ENCODE assay signal across 12 cellular contexts in the genomic region with DNA sequence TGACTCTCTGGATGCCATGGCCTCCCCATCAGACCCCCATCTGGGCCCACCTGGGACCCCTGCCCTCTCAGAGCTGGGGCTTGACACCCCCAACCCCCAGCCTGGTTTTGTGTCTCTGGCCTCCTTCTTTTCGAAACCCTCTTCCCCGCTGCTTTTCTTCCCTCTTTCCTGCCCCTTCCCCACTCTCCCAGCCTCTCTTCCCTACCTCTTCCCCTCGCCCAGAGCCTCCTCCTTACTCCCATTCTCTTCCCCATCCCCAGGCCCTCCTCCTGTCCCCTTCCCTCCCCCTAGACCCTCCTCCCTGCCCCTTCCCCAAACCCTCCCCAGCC. TPM values are rescaled to one million over a fixed set of nuclear protein-coding genes. Genes with fewer than 3 reads are reported as not detected.
DNase-seq lines count a peak whose midpoint lies in the region; ATAC-seq and TF ChIP-seq lines count a peak whose summit lies in the region.
"Had no signal": no experiment of that assay in that cellular context is flagged by ENCODE, and none has a peak within 500 bp of the region (broad histone marks: within the 10 kb centered on the region; RNA-seq: fewer than 3 reads in every experiment).

No MANE protein-coding gene starts in this region.

- H3K4me3 ChIP-seq in HCT116 (replicated peaks in 1 of 2; ENCODE audit: low read depth in 1 of 2, low read length in 2 of 2), result no peak overlapping the region
- H3K4me3 ChIP-seq in lower lobe of right lung, result peak overlapping the region; percentile 64
- H3K4me3 ChIP-seq in ascending aorta, result no peak overlapping the region
- no peak overlapping the region for H3K4me3 ChIP-seq in aorta (ENCODE audit: low read length in 2 of 2)

- no peak overlapping the region for H3K27ac Mint-ChIP-seq in CD4-positive, alpha-beta T cell
- H3K27ac Mint-ChIP-seq in activated naive CD8-positive, alpha-beta T cell treated with anti-CD3 and anti-CD28 coated beads for 36 hours, result no peak overlapping the region
- H3K27ac Mint-ChIP-seq: activated naive CD4-positive, alpha-beta T cell treated with anti-CD3 and anti-CD28 coated beads, Interleukin-2, amount 50 U/mL, for 72 hours had no signal

- H3K27ac ChIP-seq in CD4-positive, alpha-beta T cell (ENCODE audit: low read depth, low read length), result no peak overlapping the region
- H3K27ac ChIP-seq in HCT116 (ENCODE audit: low read depth, low read length) (peak overlapping the region; percentile 68; the same call in 1 of the 2 replicates), lower lobe of right lung (no peak overlapping the region), ascending aorta (no peak overlapping the region), aorta (ENCODE audit: low read depth in 1 of 2, low read length in 2 of 2) (no peak overlapping the region)

- peaks cover 54% of the 10 kb centered on the region for H3K27me3 Mint-ChIP-seq in CD4-positive, alpha-beta T cell
- peaks cover 50% of the 10 kb centered on the region for H3K27me3 Mint-ChIP-seq in activated naive CD8-positive, alpha-beta T cell treated with anti-CD3 and anti-CD28 coated beads for 36 hours

- H3K9ac ChIP-seq in HCT116 (ENCODE audit: low read length), result no peak overlapping the region

- no peaks in the 10 kb centered on the region for H3K9me3 ChIP-seq in CD4-positive, alpha-beta T cell (ENCODE audit: control insufficient read depth, low read length)
- H3K9me3 ChIP-seq in HCT116 (ENCODE audit: control insufficient read depth in 1 of 2, insufficient read depth in 1 of 2, low read depth in 1 of 2, low read length in 2 of 2) (no peaks in the 10 kb centered on the region), lower lobe of right lung (no peaks in the 10 kb centered on the region), ascending aorta (no peaks in the 10 kb centered on the region), aorta (ENCODE audit: control insufficient read depth, low read length) (no peaks in the 10 kb centered on the region)

- H3K36me3 ChIP-seq in HCT116 (ENCODE audit: control insufficient read depth in 1 of 2, insufficient read depth in 2 of 2, low read length in 2 of 2) (peaks cover 8 to 18% of the 10 kb centered on the region in 2 experiments; a peak in 3 of 4 replicates), lower lobe of right lung (peaks cover 13% of the 10 kb centered on the region), ascending aorta (no peaks in the 10 kb centered on the region), aorta (ENCODE audit: control insufficient read depth in 1 of 2, insufficient read depth in 2 of 2, low read length in 1 of 2) (no peaks in the 10 kb centered on the region)

- no peak overlapping the region for H2AFZ ChIP-seq in HCT116 (ENCODE audit: low read depth, low read length, poor library complexity, severe bottlenecking)

- no peak for ATAC-seq in CD4-positive, alpha-beta T cell (ENCODE audit: poor library complexity)
- no peak for ATAC-seq in HCT116
- ATAC-seq in lower lobe of right lung, result no peak
- no peak for ATAC-seq in aorta (ENCODE audit: low FRiP score)
- ATAC-seq: activated naive CD4-positive, alpha-beta T cell treated with anti-CD3 and anti-CD28 coated beads, Interleukin-2, amount 50 U/mL, for 72 hours; Panc1 had no signal

- no peak for TF ChIP-seq CTCF in CD4-positive, alpha-beta T cell (IDR thresholded peaks at IDR 0.05)
- no peak for TF ChIP-seq CTCF in HCT116 (IDR thresholded peaks at IDR 0.05 in 2 of 3, conservative IDR thresholded peaks at IDR 0.05 in 1 of 3; ENCODE audit: borderline replicate concordance in 1 of 3, insufficient read depth in 1 of 3, low read depth in 2 of 3, low read length in 2 of 3)
- TF ChIP-seq CTCF in lower lobe of right lung (IDR thresholded peaks at IDR 0.05), result no peak
- no peak for TF ChIP-seq CTCF in ascending aorta (IDR thresholded peaks at IDR 0.05)

- H3K4me1 Mint-ChIP-seq in CD4-positive, alpha-beta T cell (ENCODE audit: low read depth), result peaks cover 55% of the 10 kb centered on the region
- H3K4me1 Mint-ChIP-seq in activated naive CD8-positive, alpha-beta T cell treated with anti-CD3 and anti-CD28 coated beads for 36 hours, result peaks cover 34% of the 10 kb centered on the region

- no peak for DNase-seq in CD4-positive, alpha-beta T cell
- DNase-seq in HCT116 (ENCODE audit: low read depth, low spot score) (no peak), lower lobe of right lung (no peak), ascending aorta (ENCODE audit: low spot score in 2 of 2) (no peak), aorta (no peak), cardiac septum (ENCODE audit: low spot score) (no peak), hepatic stellate cell (ENCODE audit: low spot score) (no peak)
- no peak for DNase-seq in activated naive CD8-positive, alpha-beta T cell treated with anti-CD3 and anti-CD28 coated beads for 36 hours
- DNase-seq: NCI-H2081 had no signal

- H3K9me2 ChIP-seq in HCT116 (ENCODE audit: insufficient read depth), result no peaks in the 10 kb centered on the region

- peaks cover 23% of the 10 kb centered on the region for H3K27me3 ChIP-seq in CD4-positive, alpha-beta T cell (ENCODE audit: control insufficient read depth, insufficient read depth, low read length)
- H3K27me3 ChIP-seq in HCT116 (ENCODE audit: insufficient read depth, low read length), result no peaks in the 10 kb centered on the region
- no peaks in the 10 kb centered on the region for H3K27me3 ChIP-seq in lower lobe of right lung (ENCODE audit: low read depth)
- H3K27me3 ChIP-seq in ascending aorta, result no peaks in the 10 kb centered on the region
- no peaks in the 10 kb centered on the region for H3K27me3 ChIP-seq in aorta (ENCODE audit: control insufficient read depth in 1 of 2, insufficient read depth in 2 of 2, low read length in 1 of 2)

- no TSS peak for BruUV-seq in HCT116 (replicated peaks; lab: Mats Ljungman, UMichigan)

- CTCF ChIA-PET in CD4-positive, alpha-beta T cell (lab: Charles Lee), result interaction anchor here (1.4 kb wide), 1 partner anchor 16 kb away, joined by 4 read pairs; no protein-coding TSS in a partner anchor
- CTCF ChIA-PET in HCT116 (lab: Charles Lee), result no interaction called here

- intact Hi-C loops in CD4-positive, alpha-beta T cell (cut with DNase I, micrococcal nuclease), result no loop called here
- intact Hi-C loops in HCT116 (cut with micrococcal nuclease) (no loop called here), lower lobe of right lung (cut with DNase I) (no loop called here), ascending aorta (cut with DNase I) (no loop called here), aorta (cut with DNase I) (no loop called here), cardiac septum (cut with DNase I) (no loop called here)

- no peak for TF ChIP-seq POLR2A in HCT116 (IDR thresholded peaks at IDR 0.05; ENCODE audit: borderline replicate concordance, extremely low read depth, insufficient read depth, insufficient read length)

- H3K4me3 Mint-ChIP-seq in CD4-positive, alpha-beta T cell, result peak overlapping the region; percentile 47
- peak overlapping the region; percentile 73 for H3K4me3 Mint-ChIP-seq in activated naive CD8-positive, alpha-beta T cell treated with anti-CD3 and anti-CD28 coated beads for 36 hours

- peak overlapping the region; percentile 97 for H3K4me2 ChIP-seq in HCT116 (ENCODE audit: low read length)

- TF ChIP-seq RAD21 in HCT116 (IDR thresholded peaks at IDR 0.05; ENCODE audit: low read depth), result no peak

- WGBS in aorta, 2 donors, result 13 to 26% methylated on average over 3 of the region's 3 CpGs

- H3K79me2 ChIP-seq in HCT116 (ENCODE audit: insufficient read depth, low read length), result peaks cover 27% of the 10 kb centered on the region

- no peaks in the 10 kb centered on the region for H4K20me1 ChIP-seq in HCT116 (ENCODE audit: insufficient read depth)

- POLR2A ChIA-PET in CD4-positive, alpha-beta T cell (lab: Charles Lee), result no interaction called here
- POLR2A ChIA-PET in HCT116 (lab: Charles Lee), result no interaction called here

- H3K36me3 Mint-ChIP-seq in CD4-positive, alpha-beta T cell (ENCODE audit: low read depth), result no peaks in the 10 kb centered on the region
- H3K36me3 Mint-ChIP-seq in activated naive CD8-positive, alpha-beta T cell treated with anti-CD3 and anti-CD28 coated beads for 36 hours, result peaks cover 7% of the 10 kb centered on the region

- RAD21 ChIA-PET in HCT116 (lab: Charles Lee; ENCODE audit: low non-redundant PET in 1 of 2, low total read pairs in 2 of 2, uncharacterized antibody in 2 of 2, unreplicated experiment in 2 of 2), result no interaction called here

- H3K4me1 ChIP-seq in HCT116 (ENCODE audit: control insufficient read depth in 1 of 2, insufficient read depth in 2 of 2, low read length in 2 of 2) (peaks cover 30 to 57% of the 10 kb centered on the region in 2 experiments), lower lobe of right lung (peaks cover 32% of the 10 kb centered on the region), ascending aorta (peaks cover 4 to 7% of the 10 kb centered on the region in 2 donors), aorta (ENCODE audit: control insufficient read depth in 1 of 2, insufficient read depth in 2 of 2, low read length in 2 of 2) (no peaks in the 10 kb centered on the region)

- no peaks in the 10 kb centered on the region for H3K9me3 Mint-ChIP-seq in CD4-positive, alpha-beta T cell
- no peaks in the 10 kb centered on the region for H3K9me3 Mint-ChIP-seq in activated naive CD8-positive, alpha-beta T cell treated with anti-CD3 and anti-CD28 coated beads for 36 hours

RNA-seq across cellular contexts. Expression of gene TNFSF9, which starts 2.1 kb away (rescaled TPM):
- 1 to 10 TPM; 1.5 to 1.8 TPM for total RNA-seq in CD4-positive, alpha-beta T cell
- total RNA-seq in HCT116 (2021; ENCODE audit: unreplicated experiment) (25.1 TPM), lower lobe of right lung (4.1 TPM), ascending aorta (not detected), aorta (1 to 10 TPM; 1.2 to 1.6 TPM), cardiac septum (not detected)
- 26.8 and 35.8 TPM in 2 replicates for polyA plus RNA-seq in HCT116 (2012)
- total RNA-seq in activated naive CD8-positive, alpha-beta T cell treated with anti-CD3 and anti-CD28 coated beads for 36 hours, result 1 to 10 TPM; 2.3 to 2.5 TPM
- not detected for polyA plus RNA-seq in aorta

RNA-seq across cellular contexts. Expression of gene TUBB4A, which starts 30.9 kb away (rescaled TPM):
- under 1 TPM; 0.53 to 0.88 TPM for total RNA-seq in CD4-positive, alpha-beta T cell
- total RNA-seq in HCT116 (2021; ENCODE audit: unreplicated experiment) (32.5 TPM), lower lobe of right lung (1.2 TPM), ascending aorta (0.75 TPM), aorta (under 1 TPM; 0.68 to 0.90 TPM), cardiac septum (0.40 TPM)
- polyA plus RNA-seq in HCT116 (2012), result 20.8 and 24.5 TPM in 2 replicates
- total RNA-seq in activated naive CD8-positive, alpha-beta T cell treated with anti-CD3 and anti-CD28 coated beads for 36 hours, result 1 to 10 TPM; 7.3 to 7.8 TPM
- polyA plus RNA-seq in aorta, result not detected
- total RNA-seq: endothelial cell of umbilical vein had no signal
- polyA plus RNA-seq: endothelial cell of umbilical vein had no signal

RNA-seq across cellular contexts. Expression of gene DENND1C, which starts 51.4 kb away (rescaled TPM):
- total RNA-seq in CD4-positive, alpha-beta T cell, result 100 to 1,000 TPM; 111 to 118 TPM
- 0.54 TPM for total RNA-seq in HCT116 (2021; ENCODE audit: unreplicated experiment)
- 18.3 and 22.6 TPM in 2 replicates for polyA plus RNA-seq in HCT116 (2012)
- 10 to 100 TPM; 62.4 to 63.2 TPM for total RNA-seq in activated naive CD8-positive, alpha-beta T cell treated with anti-CD3 and anti-CD28 coated beads for 36 hours
- total RNA-seq in lower lobe of right lung, result 15.1 TPM
- 24.4 TPM for total RNA-seq in ascending aorta
- 1 to 10 TPM; 3.9 to 7.6 TPM for total RNA-seq in aorta
- 1 to 10 TPM in 1 of 2 donors, under 1 TPM in 1; 0.20 to 1.9 TPM for polyA plus RNA-seq in aorta
- 0.78 TPM for total RNA-seq in cardiac septum
- total RNA-seq: endothelial cell of umbilical vein had no signal
- polyA plus RNA-seq: endothelial cell of umbilical vein had no signal

RNA-seq across cellular contexts. Expression of gene CD70, which starts 58.0 kb away (rescaled TPM):
- not detected for total RNA-seq in CD4-positive, alpha-beta T cell
- 2.1 TPM for total RNA-seq in HCT116 (2021; ENCODE audit: unreplicated experiment)
- 1.2 and 1.6 TPM in 2 replicates for polyA plus RNA-seq in HCT116 (2012)
- 10 to 100 TPM; 15.2 to 15.3 TPM for total RNA-seq in activated naive CD8-positive, alpha-beta T cell treated with anti-CD3 and anti-CD28 coated beads for 36 hours
- 2.6 TPM for total RNA-seq in lower lobe of right lung
- total RNA-seq in ascending aorta, result not detected
- total RNA-seq in aorta, result under 1 TPM in 1 of 2 donors, not detected in 1; 0.42 TPM
- not detected for polyA plus RNA-seq in aorta
- total RNA-seq in cardiac septum, result not detected
- total RNA-seq: endothelial cell of umbilical vein had no signal
- polyA plus RNA-seq: endothelial cell of umbilical vein had no signal
